Comparison of ENCODE assay signal across 8 cellular contexts in the genomic region with DNA sequence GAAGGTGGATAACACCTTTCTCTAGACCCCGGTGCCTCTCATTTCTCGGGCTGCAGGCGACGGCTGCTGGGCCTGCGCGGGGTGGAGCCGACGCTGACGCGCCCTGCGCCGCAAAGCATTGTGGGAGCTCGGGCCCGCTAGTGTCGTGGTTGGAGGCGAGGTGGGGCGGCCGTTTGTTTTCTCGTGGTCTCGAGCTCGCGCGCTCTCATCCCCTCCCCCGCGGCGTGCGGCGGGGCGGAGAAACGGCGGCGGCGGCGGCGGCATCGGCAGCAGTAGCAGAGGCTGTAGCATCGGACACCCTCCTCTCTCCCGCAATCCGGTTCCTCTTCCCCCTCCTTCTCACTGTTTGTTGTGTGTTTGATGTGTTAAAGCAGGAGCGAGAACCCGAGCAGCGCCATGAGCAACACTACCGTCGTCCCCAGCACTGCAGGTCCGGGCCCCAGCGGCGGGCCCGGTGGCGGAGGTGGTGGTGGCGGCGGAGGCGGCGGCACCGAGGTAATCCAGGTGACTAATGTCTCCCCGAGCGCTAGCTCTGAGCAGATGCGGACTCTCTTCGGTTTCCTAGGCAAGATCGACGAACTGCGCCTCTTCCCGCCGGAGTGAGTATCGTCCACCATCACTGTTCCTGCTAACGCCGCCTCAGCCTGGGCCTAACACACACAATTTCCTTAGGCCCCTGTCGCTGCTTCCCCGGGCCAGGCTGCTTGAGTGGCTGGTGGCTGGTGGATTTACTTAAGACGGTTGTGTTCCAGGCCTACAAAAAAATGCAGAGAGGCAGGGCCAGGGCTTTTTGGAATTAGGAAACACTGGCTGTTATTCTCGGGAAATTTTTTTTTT. TPM values are rescaled to one million over a fixed set of nuclear protein-coding genes. Genes with fewer than 3 reads are reported as not detected.
A peak's percentile ranks its signal among the peaks of the same experiment; 100 is the strongest.
DNase-seq lines count a peak whose midpoint lies in the region; TF ChIP-seq lines count a peak whose summit lies in the region.

A gene with protein sequence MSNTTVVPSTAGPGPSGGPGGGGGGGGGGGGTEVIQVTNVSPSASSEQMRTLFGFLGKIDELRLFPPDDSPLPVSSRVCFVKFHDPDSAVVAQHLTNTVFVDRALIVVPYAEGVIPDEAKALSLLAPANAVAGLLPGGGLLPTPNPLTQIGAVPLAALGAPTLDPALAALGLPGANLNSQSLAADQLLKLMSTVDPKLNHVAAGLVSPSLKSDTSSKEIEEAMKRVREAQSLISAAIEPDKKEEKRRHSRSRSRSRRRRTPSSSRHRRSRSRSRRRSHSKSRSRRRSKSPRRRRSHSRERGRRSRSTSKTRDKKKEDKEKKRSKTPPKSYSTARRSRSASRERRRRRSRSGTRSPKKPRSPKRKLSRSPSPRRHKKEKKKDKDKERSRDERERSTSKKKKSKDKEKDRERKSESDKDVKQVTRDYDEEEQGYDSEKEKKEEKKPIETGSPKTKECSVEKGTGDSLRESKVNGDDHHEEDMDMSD (plus strand): TSS at position 140 of the 837 bp plus-strand sequence. CDS start 257 bp downstream, at position 397.

- H2BK15ac ChIP-seq in mesendoderm (replicated peaks; ENCODE audit: low read depth) = no peak within 1 kb of the TSS

- peak within 1 kb of the TSS; percentile 95 for H3K27ac ChIP-seq in mesendoderm (ENCODE audit: low read depth, low read length)

- H4K8ac ChIP-seq in mesendoderm (ENCODE audit: low read depth, low read length) = no peak within 1 kb of the TSS

- no peaks in the 10 kb centered on the region for H3K27me3 ChIP-seq in endocrine pancreas (ENCODE audit: control insufficient read depth, insufficient read depth, low read length)
- H3K27me3 ChIP-seq in mesendoderm (ENCODE audit: insufficient read depth, low read length, poor library complexity) = no peaks in the 10 kb centered on the region

- H2BK5ac ChIP-seq in mesendoderm (ENCODE audit: low read length) = peak within 1 kb of the TSS; percentile 69

- H3K4me2 ChIP-seq in mesendoderm (ENCODE audit: low read length) = peak within 1 kb of the TSS; percentile 1

- DNase-seq in COLO829 (ENCODE audit: low spot score) (peak; percentile 70), GM20000 (ENCODE audit: low spot score) (peak; percentile 91), HT-29 (ENCODE audit: low spot score) (peak; percentile 96), NOMO-1 (lab: John Stamatoyannopoulos, UW; ENCODE audit: unreplicated experiment in 2 of 2) (peak; percentile 87 to 94), mesendoderm (peak; percentile 97)
- peak; percentile 91 to 94 (median 92) for DNase-seq in activated CD8-positive, alpha-beta memory T cell treated with anti-CD3 and anti-CD28 coated beads for 48 hours (ENCODE audit: low read depth in 2 of 3, low spot score in 2 of 3)
- DNase-seq in stimulated activated CD8-positive, alpha-beta memory T cell treated with anti-CD3 and anti-CD28 coated beads, Interleukin-15, amount 100 ng/mL, for 1 hour (ENCODE audit: low read depth) = peak; percentile 97

- TF ChIP-seq CTCF in GM20000 (IDR thresholded peaks at IDR 0.05; ENCODE audit: extremely low read depth, missing control alignments) = no peak

- H3K36me3 ChIP-seq in endocrine pancreas (ENCODE audit: control insufficient read depth, insufficient read depth, low read length) (no peaks in the 10 kb centered on the region), mesendoderm (ENCODE audit: control insufficient read depth, insufficient read depth, low read length) (no peaks in the 10 kb centered on the region)

- H3K4me1 ChIP-seq in endocrine pancreas (ENCODE audit: control insufficient read depth, insufficient read depth, low read length) (peaks cover 32% of the 10 kb centered on the region), mesendoderm (ENCODE audit: control insufficient read depth, low read depth, low read length) (peaks cover 1% of the 10 kb centered on the region)

- H3K4me3 ChIP-seq in endocrine pancreas (ENCODE audit: control insufficient read depth, insufficient read depth, low read length) (peak within 1 kb of the TSS; percentile 91), mesendoderm (ENCODE audit: low read length) (peak within 1 kb of the TSS; percentile 91)

- peaks cover 2% of the 10 kb centered on the region for H3K79me1 ChIP-seq in mesendoderm (ENCODE audit: low read length)

- no peak within 1 kb of the TSS for H2AK5ac ChIP-seq in mesendoderm (ENCODE audit: low read length)

- no peak within 1 kb of the TSS for H4K5ac ChIP-seq in mesendoderm (ENCODE audit: low read length)

- peak within 1 kb of the TSS; percentile 60 for H3K23ac ChIP-seq in mesendoderm (ENCODE audit: low read length)

- no peaks in the 10 kb centered on the region for H3K9me3 ChIP-seq in endocrine pancreas (ENCODE audit: control insufficient read depth, low read length)

- H3K18ac ChIP-seq in mesendoderm (ENCODE audit: low read length) = peak within 1 kb of the TSS; percentile 34

- peak within 1 kb of the TSS; percentile 98 for H3K56ac ChIP-seq in mesendoderm (ENCODE audit: low read length)

- H3K9ac ChIP-seq in endocrine pancreas (ENCODE audit: control insufficient read depth, insufficient read depth, low read length) (peak within 1 kb of the TSS; percentile 94), mesendoderm (ENCODE audit: low read length) (peak within 1 kb of the TSS; percentile 95)

- H3K79me2 ChIP-seq in mesendoderm (ENCODE audit: control insufficient read depth, insufficient read depth, low read length) = peaks cover 37% of the 10 kb centered on the region

- H3K4ac ChIP-seq in mesendoderm (ENCODE audit: low read depth, low read length) = peak within 1 kb of the TSS; percentile 18

- H2BK120ac ChIP-seq in mesendoderm (ENCODE audit: low read depth, low read length) = no peak within 1 kb of the TSS

- WGBS in mesendoderm (ENCODE audit: extremely low coverage, insufficient coverage, low lambda C conversion rate) = no CpG with 5 or more reads among the region's 70 CpGs

RNA-seq across cellular contexts. Expression of the gene that starts here (rescaled TPM):
- 94.0 and 115 TPM in 2 replicates for total RNA-seq in HT-29 (2014; rRNA removed; shearing (Covaris generic))
- polyA plus RNA-seq in mesendoderm (2013, experiment 1 of 2) = 390 TPM
- polyA plus RNA-seq in mesendoderm (2013, experiment 2 of 2) = 405 TPM

Comparison
In these comparisons a context has a peak if more than half of its experiments do, and no peak if none do; other contexts are left out.
1. Peak in every context shown above with its lines: DNase-seq, H3K4me3 ChIP-seq and H3K27ac ChIP-seq.